8 cellular contexts compared by ENCODE assay signal in the genomic region with DNA sequence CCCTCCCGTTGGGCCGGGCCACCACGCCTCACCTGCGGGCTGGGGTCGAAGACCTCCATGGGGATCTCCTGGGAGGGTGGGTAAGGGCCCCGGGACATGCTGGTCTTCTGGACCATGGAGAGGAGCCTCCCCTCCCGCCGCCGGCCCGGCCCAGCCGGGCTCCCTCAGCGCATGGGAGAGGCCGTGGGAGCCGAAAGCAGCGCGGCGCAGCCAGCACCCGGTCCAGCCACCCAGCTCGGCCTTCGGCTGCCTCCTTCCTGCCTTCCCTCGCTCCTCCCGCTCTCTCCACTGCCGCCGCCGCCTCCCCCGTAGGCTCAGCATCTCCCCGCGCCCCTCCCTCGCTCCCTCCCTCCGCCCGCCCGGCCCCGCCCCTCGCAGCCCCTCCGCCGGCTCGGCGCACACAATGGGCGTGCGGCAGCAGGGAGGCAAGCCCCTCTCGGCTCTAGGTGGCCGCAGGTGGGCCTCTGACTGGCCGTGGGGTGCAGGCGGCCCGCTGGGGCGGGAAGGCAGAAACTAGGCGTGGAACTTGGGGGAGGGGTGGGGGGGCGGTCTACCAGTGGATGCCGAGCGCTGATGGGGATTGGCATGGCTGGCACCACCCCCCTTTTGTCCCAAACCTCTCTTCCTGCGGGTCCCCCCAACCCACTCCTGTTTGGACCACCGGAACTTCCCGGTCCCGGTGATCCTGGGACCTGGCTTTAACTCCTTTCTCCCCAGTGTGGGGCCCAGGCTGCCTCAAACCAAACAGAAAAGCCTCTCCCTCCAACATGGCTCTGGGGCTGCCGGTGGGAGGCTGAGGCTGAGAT. TPM values are rescaled to one million over a fixed set of nuclear protein-coding genes. Genes with fewer than 3 reads are reported as not detected.
DNase-seq lines count a peak whose midpoint lies in the region; ATAC-seq lines count a peak whose summit lies in the region.

A gene (minus strand): TSS at position 290 of the 806 bp plus-strand sequence. CDS start 174 bp downstream, at position 116.

- H3K4me1 ChIP-seq in HUES64 (ENCODE audit: insufficient read depth, low read length), result peaks cover 24% of the 10 kb centered on the region

- peak; percentile 79 to 82 for ATAC-seq in natural killer cell treated with Interleukin-12 subunit alpha and Interleukin-12 subunit beta and Interleukin-15 and Interleukin-18, amount 100 ng/mL, for 72 hours
- ATAC-seq in stimulated activated naive B cell treated with anti-CD40 and anti-IgM and Interleukin-4, amounts not matched to agents 10 μg/mL and 1 μg/mL and 100 μg/mL, for 72 hours (replicated peaks), result peak; percentile 41 to 43
- ATAC-seq in GM18517 (IDR thresholded peaks at IDR 0.05; ENCODE audit: unreplicated experiment), result no peak

- peak within 1 kb of the TSS; percentile 79 for H3K4me3 ChIP-seq in HUES64 (ENCODE audit: low read length)

- H3K4me3 Mint-ChIP-seq in activated T-helper 2 cell treated with anti-CD3 and anti-CD28 coated beads, Interferon-gamma antibody, Interleukin-2, Interleukin-4, amounts not matched to agents 10 μg/mL and 5 μg/mL and 100 μg/mL, durations not matched to agents 14 hours and 24 hours and 36 hours (ENCODE audit: low read depth), result peak within 1 kb of the TSS; percentile 82
- H3K4me3 Mint-ChIP-seq in natural killer cell treated with Interleukin-12 subunit alpha and Interleukin-12 subunit beta and Interleukin-15 and Interleukin-18, amount 100 ng/mL, for 72 hours, result peak within 1 kb of the TSS; percentile 94
- peak within 1 kb of the TSS; percentile 89 to 97 for H3K4me3 Mint-ChIP-seq in stimulated activated naive B cell treated with anti-CD40 and anti-IgM and Interleukin-4, amounts not matched to agents 10 μg/mL and 1 μg/mL and 100 μg/mL, for 72 hours

- H3K9me3 Mint-ChIP-seq in activated T-helper 2 cell treated with anti-CD3 and anti-CD28 coated beads, Interferon-gamma antibody, Interleukin-2, Interleukin-4, amounts not matched to agents 10 μg/mL and 5 μg/mL and 100 μg/mL, durations not matched to agents 14 hours and 24 hours and 36 hours, result no peaks in the 10 kb centered on the region
- no peaks in the 10 kb centered on the region for H3K9me3 Mint-ChIP-seq in natural killer cell treated with Interleukin-12 subunit alpha and Interleukin-12 subunit beta and Interleukin-15 and Interleukin-18, amount 100 ng/mL, for 72 hours
- no peaks in the 10 kb centered on the region for H3K9me3 Mint-ChIP-seq in stimulated activated naive B cell treated with anti-CD40 and anti-IgM and Interleukin-4, amounts not matched to agents 10 μg/mL and 1 μg/mL and 100 μg/mL, for 72 hours

- peak within 1 kb of the TSS; percentile 64 for H3K27ac Mint-ChIP-seq in activated T-helper 2 cell treated with anti-CD3 and anti-CD28 coated beads, Interferon-gamma antibody, Interleukin-2, Interleukin-4, amounts not matched to agents 10 μg/mL and 5 μg/mL and 100 μg/mL, durations not matched to agents 14 hours and 24 hours and 36 hours
- H3K27ac Mint-ChIP-seq in natural killer cell treated with Interleukin-12 subunit alpha and Interleukin-12 subunit beta and Interleukin-15 and Interleukin-18, amount 100 ng/mL, for 72 hours, result peak within 1 kb of the TSS; percentile 67 to 98
- peak within 1 kb of the TSS; percentile 82 for H3K27ac Mint-ChIP-seq in stimulated activated naive B cell treated with anti-CD40 and anti-IgM and Interleukin-4, amounts not matched to agents 10 μg/mL and 1 μg/mL and 100 μg/mL, for 72 hours

- peak; percentile 49 for DNase-seq in DMS153 (lab: John Stamatoyannopoulos, UW)
- DNase-seq in RPMI7951 (ENCODE audit: low read depth), result peak; percentile 76
- peak; percentile 66 for DNase-seq in activated T-helper 2 cell treated with anti-CD3 and anti-CD28 coated beads, Interferon-gamma antibody, Interleukin-2, Interleukin-4, amounts not matched to agents 10 μg/mL and 5 μg/mL and 100 μg/mL, durations not matched to agents 14 hours and 24 hours and 36 hours (ENCODE audit: low spot score)
- DNase-seq in fibroblast of peridontal ligament (ENCODE audit: extremely low read depth), result peak; percentile 51
- DNase-seq in natural killer cell treated with Interleukin-12 subunit alpha and Interleukin-12 subunit beta and Interleukin-15 and Interleukin-18, amount 100 ng/mL, for 72 hours (ENCODE audit: low spot score), result peak; percentile 86
- DNase-seq in stimulated activated naive B cell treated with anti-CD40 and anti-IgM and Interleukin-4, amounts not matched to agents 10 μg/mL and 1 μg/mL and 100 μg/mL, for 72 hours, result peak; percentile 34

- peak within 1 kb of the TSS; percentile 70 for H3K27ac ChIP-seq in HUES64 (ENCODE audit: low read depth, low read length)

- peaks cover 42% of the 10 kb centered on the region for H3K36me3 Mint-ChIP-seq in activated T-helper 2 cell treated with anti-CD3 and anti-CD28 coated beads, Interferon-gamma antibody, Interleukin-2, Interleukin-4, amounts not matched to agents 10 μg/mL and 5 μg/mL and 100 μg/mL, durations not matched to agents 14 hours and 24 hours and 36 hours (ENCODE audit: low read depth)
- peaks cover 16% of the 10 kb centered on the region for H3K36me3 Mint-ChIP-seq in natural killer cell treated with Interleukin-12 subunit alpha and Interleukin-12 subunit beta and Interleukin-15 and Interleukin-18, amount 100 ng/mL, for 72 hours
- peaks cover 32 to 45% of the 10 kb centered on the region in 2 donors for H3K36me3 Mint-ChIP-seq in stimulated activated naive B cell treated with anti-CD40 and anti-IgM and Interleukin-4, amounts not matched to agents 10 μg/mL and 1 μg/mL and 100 μg/mL, for 72 hours

- H3K36me3 ChIP-seq in HUES64 (ENCODE audit: insufficient read depth, low read length), result peaks cover 36% of the 10 kb centered on the region

- H3K27me3 ChIP-seq in HUES64 (ENCODE audit: insufficient read depth, low read length), result no peaks in the 10 kb centered on the region

- H3K4me1 Mint-ChIP-seq in activated T-helper 2 cell treated with anti-CD3 and anti-CD28 coated beads, Interferon-gamma antibody, Interleukin-2, Interleukin-4, amounts not matched to agents 10 μg/mL and 5 μg/mL and 100 μg/mL, durations not matched to agents 14 hours and 24 hours and 36 hours (ENCODE audit: low read depth), result peaks cover 37% of the 10 kb centered on the region
- H3K4me1 Mint-ChIP-seq in natural killer cell treated with Interleukin-12 subunit alpha and Interleukin-12 subunit beta and Interleukin-15 and Interleukin-18, amount 100 ng/mL, for 72 hours (ENCODE audit: low read depth in 2 of 2), result peaks cover 26 to 41% of the 10 kb centered on the region in 2 donors
- H3K4me1 Mint-ChIP-seq in stimulated activated naive B cell treated with anti-CD40 and anti-IgM and Interleukin-4, amounts not matched to agents 10 μg/mL and 1 μg/mL and 100 μg/mL, for 72 hours, result peaks cover 37 to 63% of the 10 kb centered on the region in 2 donors

- intact Hi-C loops in activated T-helper 2 cell treated with anti-CD3 and anti-CD28 coated beads, Interferon-gamma antibody, Interleukin-2, Interleukin-4, amounts not matched to agents 10 μg/mL and 5 μg/mL and 100 μg/mL, durations not matched to agents 14 hours and 24 hours and 36 hours (cut with micrococcal nuclease), result loop anchor here (2.0 to 5.0 kb wide), 2 partner anchors 45 to 445 kb away; a partner anchor contains a TSS

- peak within 1 kb of the TSS; percentile 48; the same call in 1 of the 2 replicates for H3K9ac ChIP-seq in HUES64 (ENCODE audit: low read depth, low read length)

- H3K27me3 Mint-ChIP-seq in activated T-helper 2 cell treated with anti-CD3 and anti-CD28 coated beads, Interferon-gamma antibody, Interleukin-2, Interleukin-4, amounts not matched to agents 10 μg/mL and 5 μg/mL and 100 μg/mL, durations not matched to agents 14 hours and 24 hours and 36 hours (ENCODE audit: low read depth), result no peaks in the 10 kb centered on the region
- H3K27me3 Mint-ChIP-seq in natural killer cell treated with Interleukin-12 subunit alpha and Interleukin-12 subunit beta and Interleukin-15 and Interleukin-18, amount 100 ng/mL, for 72 hours, result no peaks in the 10 kb centered on the region
- no peaks in the 10 kb centered on the region for H3K27me3 Mint-ChIP-seq in stimulated activated naive B cell treated with anti-CD40 and anti-IgM and Interleukin-4, amounts not matched to agents 10 μg/mL and 1 μg/mL and 100 μg/mL, for 72 hours

- WGBS in HUES64, result under 1% methylated on average over 54 of the region's 55 CpGs

- H3K9me3 ChIP-seq in HUES64 (ENCODE audit: insufficient read depth, low read depth, low read length), result no peaks in the 10 kb centered on the region

RNA-seq across cellular contexts. Expression of the gene that starts here (rescaled TPM):
- polyA plus RNA-seq in HUES64 (2013, experiment 1 of 2), result 4.7 TPM
- 6.3 TPM for polyA plus RNA-seq in HUES64 (2013, experiment 2 of 2)
- total RNA-seq in RPMI7951 (2014; rRNA removed; shearing (Covaris generic)), result 1.9 and 3.4 TPM in 2 replicates
- 21.1 and 24.1 TPM in 2 replicates for total RNA-seq in activated T-helper 2 cell treated with anti-CD3 and anti-CD28 coated beads, Interferon-gamma antibody, Interleukin-2, Interleukin-4, amounts not matched to agents 10 μg/mL and 5 μg/mL and 100 μg/mL, durations not matched to agents 14 hours and 24 hours and 36 hours
- 10 to 100 TPM; 18.8 to 49.9 TPM for total RNA-seq in natural killer cell treated with Interleukin-12 subunit alpha and Interleukin-12 subunit beta and Interleukin-15 and Interleukin-18, amount 100 ng/mL, for 72 hours

Comparison
In these comparisons a context has a peak if more than half of its experiments do, and no peak if none do; other contexts are left out.
1. DNase-seq: peak in every context shown above with its lines; median percentile 86 in natural killer cell treated with Interleukin-12 subunit alpha and Interleukin-12 subunit beta and Interleukin-15 and Interleukin-18, amount 100 ng/mL, for 72 hours; 76 in RPMI7951; 66 in activated T-helper 2 cell treated with anti-CD3 and anti-CD28 coated beads, Interferon-gamma antibody, Interleukin-2, Interleukin-4, amounts not matched to agents 10 μg/mL and 5 μg/mL and 100 μg/mL, durations not matched to agents 14 hours and 24 hours and 36 hours; 51 in fibroblast of peridontal ligament; 49 in DMS153; 34 in stimulated activated naive B cell treated with anti-CD40 and anti-IgM and Interleukin-4, amounts not matched to agents 10 μg/mL and 1 μg/mL and 100 μg/mL, for 72 hours.